ENCODE assay signal across 16 cellular contexts in genomic region chr10:110032801-110033723, GRCh38. TPM values are rescaled to one million over a fixed set of nuclear protein-coding genes. Genes with fewer than 3 reads are reported as not detected.
DNase-seq lines count a peak whose midpoint lies in the region; ATAC-seq and TF ChIP-seq lines count a peak whose summit lies in the region.
"Had no signal": no experiment of that assay in that cellular context is flagged by ENCODE, and none has a peak within 500 bp of the region (broad histone marks: within the 10 kb centered on the region; RNA-seq: fewer than 3 reads in every experiment).

No MANE protein-coding gene starts in this region.

- no peak for TF ChIP-seq POLR2A in adrenal gland (IDR thresholded peaks at IDR 0.05)
- TF ChIP-seq POLR2A in prostate gland (IDR thresholded peaks at IDR 0.05) = no peak

- intact Hi-C loops in adrenal gland (cut with DNase I) = no loop called here
- intact Hi-C loops in left cardiac atrium (cut with DNase I) = no loop called here
- intact Hi-C loops in prostate gland (cut with DNase I) = no loop called here

- in situ Hi-C loops in G401 (cut with HindIII; ENCODE audit: low sequenced_read_pairs) = no loop called here

- DNase-seq in G401 (ENCODE audit: low spot score) (peak; percentile 89), adrenal gland (peak in 4 of 7 donors; percentile 16 to 39 (median 24)), left cardiac atrium (no peak), prostate gland (ENCODE audit: low spot score) (peak; percentile 48), MV-4-11 (lab: John Stamatoyannopoulos, UW) (no peak), RKO (ENCODE audit: low spot score) (no peak)
- DNase-seq: effector CD8-positive, alpha-beta T cell; GF-D8; IMR-90; NCI-H1436; NCI-H774; stimulated activated CD4-positive, alpha-beta T cell treated with anti-CD3 and anti-CD28 coated beads, Interleukin-2, amount 100 ng/mL, for 48 hours; stimulated activated naive B cell treated with anti-CD40 and anti-IgM and Interleukin-4, amounts not matched to agents 10 μg/mL and 1 μg/mL and 100 μg/mL, for 72 hours had no signal

- peak; percentile 62 to 80 for ATAC-seq in left cardiac atrium
- no peak for ATAC-seq in GM21360 (IDR thresholded peaks at IDR 0.05; ENCODE audit: unreplicated experiment)
- ATAC-seq in GM21367 (IDR thresholded peaks at IDR 0.05; ENCODE audit: unreplicated experiment) = no peak
- ATAC-seq: stimulated activated naive B cell treated with anti-CD40 and anti-IgM and Interleukin-4, amounts not matched to agents 10 μg/mL and 1 μg/mL and 100 μg/mL, for 72 hours had no signal

- no peak overlapping the region for H3K4me3 ChIP-seq in adrenal gland
- H3K4me3 ChIP-seq in prostate gland = no peak overlapping the region
- H3K4me3 ChIP-seq: lung had no signal

- H3K27ac ChIP-seq in adrenal gland (no peak overlapping the region), prostate gland (no peak overlapping the region)

- H3K9me3 ChIP-seq in adrenal gland (replicated peaks in 1 of 3) (no peaks in the 10 kb centered on the region), prostate gland (no peaks in the 10 kb centered on the region)

- H3K4me1 ChIP-seq in adrenal gland (replicated peaks in 1 of 2) (peaks cover 19 to 33% of the 10 kb centered on the region in 2 donors), prostate gland (replicated peaks) (peaks cover 2% of the 10 kb centered on the region)

- H3K27me3 ChIP-seq in adrenal gland = no peaks in the 10 kb centered on the region
- H3K27me3 ChIP-seq in prostate gland (replicated peaks; ENCODE audit: insufficient read depth) = no peaks in the 10 kb centered on the region

- H3K36me3 ChIP-seq in adrenal gland (replicated peaks in 1 of 2) (no peaks in the 10 kb centered on the region), prostate gland (no peaks in the 10 kb centered on the region)

- 40 to 48% (median 47%) methylated on average over 4 of the region's 4 CpGs for WGBS in adrenal gland, 4 donors
- 15% methylated on average over 4 of the region's 4 CpGs for WGBS in prostate gland

- TF ChIP-seq CTCF in adrenal gland (IDR thresholded peaks at IDR 0.05) = no peak
- TF ChIP-seq CTCF in prostate gland (IDR thresholded peaks at IDR 0.05) = no peak

RNA-seq across cellular contexts. Expression of gene ADD3, which starts 25.3 kb away (rescaled TPM):
- total RNA-seq in G401 (2014; rRNA removed; shearing (Covaris generic)) = 58.2 and 69.6 TPM in 2 replicates
- 100 to 1,000 TPM in 2 of 8 donors, 10 to 100 TPM in 6; 20.9 to 122 (median 49.4) TPM for total RNA-seq in adrenal gland
- 10 to 100 TPM; 15.6 to 38.7 (median 31.6) TPM for polyA plus RNA-seq in adrenal gland
- 100 to 1,000 TPM in 1 of 2 donors, 10 to 100 TPM in 1; 75.2 to 125 TPM for total RNA-seq in left cardiac atrium
- total RNA-seq in prostate gland = 100 to 1,000 TPM in 1 of 2 donors, 10 to 100 TPM in 1; 76.4 to 127 TPM

Comparison
In these comparisons a context has a peak if more than half of its experiments do, and no peak if none do; other contexts are left out.
1. DNase-seq: peak in G401 (single experiment), adrenal gland (4 of 7) and prostate gland (single experiment); none in left cardiac atrium (single experiment), MV-4-11 (single experiment) and RKO (single experiment).
2. ATAC-seq: peak in left cardiac atrium (2 of 2); none in GM21360 (single experiment) and GM21367 (single experiment).